Comparison of ENCODE assay signal across 8 cellular contexts in the genomic region with DNA sequence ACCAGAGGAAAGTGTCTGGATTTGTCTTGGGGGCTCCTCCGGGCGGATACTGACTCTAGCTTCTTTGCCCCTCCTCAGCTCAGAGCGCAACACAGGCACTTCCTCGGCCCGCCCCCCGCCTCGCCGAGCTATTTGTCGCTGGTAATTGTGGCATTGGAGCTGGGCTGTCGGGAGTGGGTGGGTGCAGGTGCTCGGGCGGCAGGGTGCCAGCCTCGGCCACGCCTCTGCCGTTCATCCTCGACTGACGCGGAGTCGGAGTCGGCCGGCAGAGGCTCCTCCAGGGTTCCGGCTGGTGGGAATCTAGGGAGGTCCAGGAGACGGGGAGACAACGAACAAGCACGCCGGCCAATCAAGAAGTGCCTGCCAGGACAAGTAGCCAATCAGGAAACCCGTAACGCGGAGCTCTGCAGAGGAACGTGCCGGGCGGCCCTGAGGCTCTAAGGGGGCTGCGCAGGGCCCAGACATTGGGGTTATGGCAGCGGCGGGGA. TPM values are rescaled to one million over a fixed set of nuclear protein-coding genes. Genes with fewer than 3 reads are reported as not detected.
DNase-seq lines count a peak whose midpoint lies in the region; ATAC-seq, FAIRE-seq and TF ChIP-seq lines count a peak whose summit lies in the region.

No MANE protein-coding gene starts in this region.

- TF ChIP-seq CTCF in A549 (IDR thresholded peaks at IDR 0.05) (no peak), HEK293 (tag by site-specific recombination; IDR thresholded peaks at IDR 0.05) (no peak), foreskin fibroblast (IDR thresholded peaks at IDR 0.05; ENCODE audit: low read depth, low read length) (no peak), neutrophil (IDR thresholded peaks at IDR 0.05) (no peak), GM10248 (IDR thresholded peaks at IDR 0.05; ENCODE audit: control extremely low read depth, extremely low read depth, low read depth, missing control alignments) (no peak)

- peaks cover 11% of the 10 kb centered on the region for H3K27me3 ChIP-seq in neutrophil

- H3K4me2 ChIP-seq in A549 = peak overlapping the region; percentile 82

- H3K9me3 ChIP-seq in A549 (no peaks in the 10 kb centered on the region), HEK293 (ENCODE audit: control insufficient read depth, insufficient read depth, low read depth, low read length) (no peaks in the 10 kb centered on the region), neutrophil (no peaks in the 10 kb centered on the region)

- no peak for TF ChIP-seq RAD21 in A549 (conservative IDR thresholded peaks at IDR 0.05 in 1 of 2, IDR thresholded peaks at IDR 0.05 in 1 of 2)

- POLR2A ChIA-PET in A549 (lab: Yijun Ruan, JAX) = interaction anchor here (0.8 to 0.9 kb wide), 2 partner anchors 10 to 67 kb away, joined by 3 read pairs; no protein-coding TSS in a partner anchor
- POLR2A ChIA-PET in HEK293 (lab: Yijun Ruan, JAX) = interaction anchor here (0.6 kb wide), 1 partner anchor 10 kb away, joined by 3 read pairs; no protein-coding TSS in a partner anchor
- POLR2A ChIA-PET in GM10248 (lab: Yijun Ruan, JAX) = no interaction called here

- H3K27ac ChIP-seq in A549 (no peak overlapping the region), HEK293 (ENCODE audit: extremely low read depth, low read depth, low read length) (no peak overlapping the region), neutrophil (peak overlapping the region; percentile 61)

- H3K4me3 ChIP-seq in A549 (peak overlapping the region; percentile 34), HEK293 (ENCODE audit: low read depth, low read length) (no peak overlapping the region), foreskin fibroblast (ENCODE audit: low read depth in 1 of 2, low read length in 2 of 2) (peak overlapping the region; percentile 33), neutrophil (ENCODE audit: low read depth in 1 of 2, low read length in 1 of 2) (peak overlapping the region; percentile 17 to 38)

- TF ChIP-seq EP300 in A549 (IDR thresholded peaks at IDR 0.05) = no peak

- TF ChIP-seq POLR2A in A549 (IDR thresholded peaks at IDR 0.05; ENCODE audit: low read length) = no peak
- no peak for TF ChIP-seq POLR2A in GM18505 (IDR thresholded peaks at IDR 0.05; ENCODE audit: borderline replicate concordance, extremely low read depth, insufficient read depth, insufficient read length)

- CTCF ChIA-PET in A549 (lab: Yijun Ruan, JAX) (interaction anchor here (1.1 to 2.8 kb wide), 4 partner anchors 17 to 83 kb away, joined by 3 to 19 read pairs (median 6); no protein-coding TSS in a partner anchor), HEK293 (lab: Yijun Ruan, JAX) (interaction anchor here (0.6 to 0.9 kb wide), 2 partner anchors 10 to 21 kb away, joined by 3 read pairs; no protein-coding TSS in a partner anchor), GM10248 (lab: Yijun Ruan, JAX) (interaction anchor here (0.9 to 1.4 kb wide), 2 partner anchors 10 to 21 kb away, joined by 3 to 6 read pairs; no protein-coding TSS in a partner anchor)

- DNase-seq in A549 (ENCODE audit: low read depth in 1 of 2, low spot score in 1 of 2) (peak; percentile 66 to 74), NCI-H748 treated with DMSO at 0.1 percent for 48 hours (lab: John Stamatoyannopoulos, UW) (peak; percentile 61), foreskin fibroblast (peak; percentile 62 to 83), GM10248 (ENCODE audit: extremely low spot score) (no peak)
- peak in 3 of 4 experiments; percentile 21 to 51 (median 29) for DNase-seq in activated naive CD4-positive, alpha-beta T cell (lab: John Stamatoyannopoulos, UW)

- WGBS in A549 (ENCODE audit: missing lambda C conversion rate) = 5% methylated on average over 4 of the region's 35 CpGs

- H3K36me3 ChIP-seq in HEK293 (ENCODE audit: control insufficient read depth in 2 of 2, insufficient read depth in 1 of 2, low read length in 2 of 2) (no peaks in the 10 kb centered on the region), neutrophil (peaks cover 56% of the 10 kb centered on the region)

- FAIRE-seq in A549 (lab: Jason Lieb, UNC) = no peak

- H3K4me1 ChIP-seq in A549 (no peaks in the 10 kb centered on the region), HEK293 (ENCODE audit: control insufficient read depth, insufficient read depth, low read length) (no peaks in the 10 kb centered on the region), neutrophil (ENCODE audit: control insufficient read depth in 1 of 2, insufficient read depth in 1 of 2, low read depth in 1 of 2, low read length in 1 of 2) (peaks cover 39 to 51% of the 10 kb centered on the region in 2 experiments)

- ATAC-seq in A549 (peak; percentile 78 to 92), GM18505 (IDR thresholded peaks at IDR 0.05; ENCODE audit: unreplicated experiment) (no peak)

TF ChIP-seq in A549, 52 proteins besides CTCF, POLR2A, EP300 and RAD21:
- TF ChIP-seq MAX (IDR thresholded peaks at IDR 0.05) = peak; percentile 23; the same call in 1 of the 2 replicates
- TF ChIP-seq KDM5A (IDR thresholded peaks at IDR 0.05) = no peak

TF ChIP-seq in HEK293, 187 proteins besides CTCF, POLR2A, EP300 and RAD21 (continues in another document):
- TF ChIP-seq ZBTB20 (tag by site-specific recombination; IDR thresholded peaks at IDR 0.05) (peak; percentile 66), ZNF600 (tag by site-specific recombination; IDR thresholded peaks at IDR 0.05) (0 out of 2 replicates have a peak, but pooled peaks have one; percentile 41), ZBTB11 (tag by site-specific recombination; conservative IDR thresholded peaks at IDR 0.05; ENCODE audit: low read depth) (no peak), ZNF792 (tag by site-specific recombination; IDR thresholded peaks at IDR 0.05) (peak; percentile 82; the same call in 1 of the 2 replicates)
- TF ChIP-seq, protein P1, sequence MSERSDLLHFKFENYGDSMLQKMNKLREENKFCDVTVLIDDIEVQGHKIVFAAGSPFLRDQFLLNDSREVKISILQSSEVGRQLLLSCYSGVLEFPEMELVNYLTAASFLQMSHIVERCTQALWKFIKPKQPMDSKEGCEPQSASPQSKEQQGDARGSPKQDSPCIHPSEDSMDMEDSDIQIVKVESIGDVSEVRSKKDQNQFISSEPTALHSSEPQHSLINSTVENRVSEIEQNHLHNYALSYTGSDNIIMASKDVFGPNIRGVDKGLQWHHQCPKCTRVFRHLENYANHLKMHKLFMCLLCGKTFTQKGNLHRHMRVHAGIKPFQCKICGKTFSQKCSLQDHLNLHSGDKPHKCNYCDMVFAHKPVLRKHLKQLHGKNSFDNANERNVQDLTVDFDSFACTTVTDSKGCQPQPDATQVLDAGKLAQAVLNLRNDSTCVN (tag by site-specific recombination; optimal IDR thresholded peaks at IDR 0.05) = peak; percentile 38

RNA-seq across cellular contexts. Expression of gene SYN1, which starts 3.9 kb away (rescaled TPM):
- polyA plus RNA-seq in A549 (2011; rRNA removed) = not detected in 2 replicates
- polyA plus RNA-seq in A549 (2012; cell fraction: cytosol; rRNA removed) = 0.01 TPM in 2 replicates
- 0.01 TPM in 1 of 2 replicates, not detected in the other for polyA plus RNA-seq in A549 (2012; cell fraction: nucleus; rRNA removed)
- polyA plus RNA-seq in A549 (2017; fragmentation: RNase III; extraction: RNeasy Plus Mini Kit Qiagen cat#74134 plus additional on column Dnase treatment) = 0.05 to 0.21 TPM (median 0.14 TPM) in 3 replicates
- not detected in 2 replicates for polyA minus RNA-seq in A549 (2011; rRNA and poly(A)+ RNA removed)

RNA-seq across cellular contexts. Expression of gene CFP, which starts 6.1 kb away (rescaled TPM):
- polyA plus RNA-seq in A549 (2011; rRNA removed) (0.14 and 0.15 TPM in 2 replicates), A549 (2017; fragmentation: RNase III; extraction: RNeasy Plus Mini Kit Qiagen cat#74134 plus additional on column Dnase treatment) (0.49 to 0.91 TPM (median 0.54 TPM) in 3 replicates)
- 0.30 and 0.34 TPM in 2 replicates for polyA plus RNA-seq in A549 (2012; cell fraction: cytosol; rRNA removed)
- 1.3 and 1.5 TPM in 2 replicates for polyA plus RNA-seq in A549 (2012; cell fraction: nucleus; rRNA removed)
- polyA minus RNA-seq in A549 (2011; rRNA and poly(A)+ RNA removed) = 0.21 and 0.34 TPM in 2 replicates

RNA-seq across cellular contexts. Expression of gene ELK1, which starts 26.8 kb away (rescaled TPM):
- 14.6 and 15.3 TPM in 2 replicates for polyA plus RNA-seq in A549 (2011; rRNA removed)
- 15.7 and 24.1 TPM in 2 replicates for polyA plus RNA-seq in A549 (2012; cell fraction: cytosol; rRNA removed)
- 15.3 TPM in 2 replicates for polyA plus RNA-seq in A549 (2012; cell fraction: nucleus; rRNA removed)
- polyA plus RNA-seq in A549 (2017; fragmentation: RNase III; extraction: RNeasy Plus Mini Kit Qiagen cat#74134 plus additional on column Dnase treatment) = 20.6 to 23.5 TPM (median 21.9 TPM) in 3 replicates
- polyA minus RNA-seq in A549 (2011; rRNA and poly(A)+ RNA removed) = 14.1 and 20.1 TPM in 2 replicates

RNA-seq across cellular contexts. Expression of gene UXT, which starts 35.4 kb away (rescaled TPM):
- polyA plus RNA-seq in A549 (2011; rRNA removed) (172 and 186 TPM in 2 replicates), A549 (2017; fragmentation: RNase III; extraction: RNeasy Plus Mini Kit Qiagen cat#74134 plus additional on column Dnase treatment) (166 to 181 TPM (median 175 TPM) in 3 replicates)
- polyA plus RNA-seq in A549 (2012; cell fraction: cytosol; rRNA removed) = 165 and 177 TPM in 2 replicates
- 68.3 and 81.4 TPM in 2 replicates for polyA plus RNA-seq in A549 (2012; cell fraction: nucleus; rRNA removed)
- 56.8 and 57.8 TPM in 2 replicates for polyA minus RNA-seq in A549 (2011; rRNA and poly(A)+ RNA removed)

RNA-seq across cellular contexts. Expression of gene TIMP1, which starts 41.3 kb away (rescaled TPM):
- polyA plus RNA-seq in A549 (2011; rRNA removed) (83.2 and 131 TPM in 2 replicates), A549 (2017; fragmentation: RNase III; extraction: RNeasy Plus Mini Kit Qiagen cat#74134 plus additional on column Dnase treatment) (139 to 150 TPM (median 144 TPM) in 3 replicates)
- 152 and 170 TPM in 2 replicates for polyA plus RNA-seq in A549 (2012; cell fraction: cytosol; rRNA removed)
- polyA plus RNA-seq in A549 (2012; cell fraction: nucleus; rRNA removed) = 196 and 199 TPM in 2 replicates
- 262 and 323 TPM in 2 replicates for polyA minus RNA-seq in A549 (2011; rRNA and poly(A)+ RNA removed)
